In the genomic region with DNA sequence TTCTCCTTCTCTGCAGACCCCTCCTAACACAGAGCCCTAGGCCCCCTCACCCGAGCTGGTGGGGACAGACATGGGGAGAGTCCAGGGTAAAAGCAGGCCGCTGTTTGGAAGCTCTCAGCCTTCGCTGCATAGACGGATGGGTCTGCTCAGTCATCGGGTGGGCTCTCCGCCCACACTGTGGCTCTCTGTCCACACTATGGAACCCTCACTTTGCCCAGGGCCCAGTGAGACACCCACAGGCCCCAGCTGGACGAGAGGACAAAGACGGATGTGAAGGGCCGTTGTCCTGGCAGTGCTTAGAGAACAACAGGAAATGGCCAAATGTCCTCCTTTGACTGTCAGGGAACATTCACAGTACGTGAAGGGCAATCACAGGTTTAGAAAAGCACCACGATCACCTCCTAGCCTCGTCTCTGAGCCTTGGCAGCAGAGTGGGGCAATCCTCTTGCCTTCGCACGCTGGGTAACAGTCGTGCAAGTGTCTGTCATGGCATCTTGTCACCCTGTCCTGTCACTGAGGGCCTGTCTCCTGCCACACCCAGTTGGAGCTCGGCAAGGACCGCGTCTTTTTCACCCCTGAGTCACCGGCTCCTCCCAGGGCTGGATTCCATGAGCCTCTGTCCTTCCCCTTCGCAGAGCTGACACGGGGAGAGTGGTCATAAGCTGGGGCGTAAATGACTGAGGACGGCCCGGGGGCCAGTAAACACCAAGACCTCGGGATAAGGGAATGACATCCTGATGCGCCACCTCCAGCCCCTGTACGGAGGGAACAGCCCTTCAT, we compare ENCODE assay signal across 10 cellular contexts.
DNase-seq lines count a peak whose midpoint lies in the region; ATAC-seq, FAIRE-seq and TF ChIP-seq lines count a peak whose summit lies in the region.
"Had no signal": no experiment of that assay in that cellular context is flagged by ENCODE, and none has a peak within 500 bp of the region (broad histone marks: within the 10 kb centered on the region; RNA-seq: fewer than 3 reads in every experiment).

No MANE protein-coding gene starts in this region.

- H3K27ac ChIP-seq in mammary epithelial cell (ENCODE audit: insufficient read depth, low read depth, low read length) (no peak overlapping the region), lower lobe of right lung (peak overlapping the region; percentile 81)

- H3K36me3 ChIP-seq in mammary epithelial cell (ENCODE audit: insufficient read depth, low read length), result no peaks in the 10 kb centered on the region
- no peaks in the 10 kb centered on the region for H3K36me3 ChIP-seq in lower lobe of right lung

- H3K4me1 Mint-ChIP-seq in stimulated activated naive CD8-positive, alpha-beta T cell treated with anti-CD3 and anti-CD28 coated beads, Interleukin-15, amount 100 ng/mL, for 72 hours, result peaks cover 33% of the 10 kb centered on the region

- no peak overlapping the region for H3K4me2 ChIP-seq in mammary epithelial cell (ENCODE audit: insufficient read depth, low read depth, low read length)

- 89% methylated on average over 27 of the region's 27 CpGs for WGBS in mammary epithelial cell (ENCODE audit: low coverage, missing lambda C conversion rate)

- peak; percentile 48 for DNase-seq in stimulated activated naive CD8-positive, alpha-beta T cell treated with anti-CD3 and anti-CD28 coated beads, Interleukin-15, Interleukin-2, amounts not matched to agents 100 U/mL and 50 U/mL, for 24 hours
- DNase-seq in stimulated activated naive CD8-positive, alpha-beta T cell treated with anti-CD3 and anti-CD28 coated beads, Interleukin-15, amount 100 ng/mL, for 72 hours, result no peak
- DNase-seq in mammary epithelial cell (peak; percentile 6), lower lobe of right lung (peak; percentile 61), amygdala (lab: John Stamatoyannopoulos, UW) (no peak), GM12892 (ENCODE audit: insufficient read length) (no peak)
- DNase-seq: NCI-H2081 had no signal

- no peak for TF ChIP-seq POLR2A in GM12892 (IDR thresholded peaks at IDR 0.05; ENCODE audit: low read depth, low read length)

- TF ChIP-seq CTCF in mammary epithelial cell (conservative IDR thresholded peaks at IDR 0.05 in 1 of 2, IDR thresholded peaks at IDR 0.05 in 1 of 2; ENCODE audit: extremely low read depth in 1 of 2, insufficient read depth in 1 of 2, low read depth in 1 of 2, low read length in 2 of 2) (no peak), lower lobe of right lung (IDR thresholded peaks at IDR 0.05) (no peak)

- no peak overlapping the region for H3K4me3 ChIP-seq in mammary epithelial cell (replicated peaks in 1 of 3; ENCODE audit: insufficient read depth in 1 of 3, low read depth in 2 of 3, low read length in 3 of 3)
- no peak overlapping the region for H3K4me3 ChIP-seq in lower lobe of right lung

- in situ Hi-C loops in mammary epithelial cell (cut with MboI; ENCODE audit: low sequenced_read_pairs in 2 of 2), result no loop called here

- dilution Hi-C loops in mammary epithelial cell (cut with HindIII; ENCODE audit: low sequenced_read_pairs), result loop anchor here (10.0 kb wide), 1 partner anchor 49 kb away; no protein-coding TSS in a partner anchor

- H3K4me1 ChIP-seq in mammary epithelial cell (ENCODE audit: insufficient read depth, low read length) (peaks cover 14% of the 10 kb centered on the region), lower lobe of right lung (peaks cover 64% of the 10 kb centered on the region)

- H3K27me3 ChIP-seq in mammary epithelial cell (ENCODE audit: insufficient read depth, low read length) (no peaks in the 10 kb centered on the region), lower lobe of right lung (ENCODE audit: low read depth) (no peaks in the 10 kb centered on the region)

- H3K9me3 ChIP-seq in mammary epithelial cell (replicated peaks; ENCODE audit: insufficient read depth, low read length) (no peaks in the 10 kb centered on the region), lower lobe of right lung (no peaks in the 10 kb centered on the region)

- H3K9me3 Mint-ChIP-seq in stimulated activated naive CD8-positive, alpha-beta T cell treated with anti-CD3 and anti-CD28 coated beads, Interleukin-15, amount 100 ng/mL, for 72 hours, result no peaks in the 10 kb centered on the region
- H3K9me3 Mint-ChIP-seq: central memory CD8-positive, alpha-beta T cell had no signal

- H3K79me2 ChIP-seq in mammary epithelial cell (ENCODE audit: insufficient read depth, low read length), result no peaks in the 10 kb centered on the region

- FAIRE-seq in GM12892 (lab: Jason Lieb, UNC), result no peak

- H3K4me3 Mint-ChIP-seq in stimulated activated naive CD8-positive, alpha-beta T cell treated with anti-CD3 and anti-CD28 coated beads, Interleukin-15, amount 100 ng/mL, for 72 hours, result no peak overlapping the region

- H2AFZ ChIP-seq in mammary epithelial cell (ENCODE audit: low read depth, low read length), result no peak overlapping the region

- H4K20me1 ChIP-seq in mammary epithelial cell (ENCODE audit: insufficient read depth, low read length), result no peaks in the 10 kb centered on the region

- peak; percentile 41 for ATAC-seq in stimulated activated naive CD8-positive, alpha-beta T cell treated with anti-CD3 and anti-CD28 coated beads, Interleukin-15, Interleukin-2, amounts not matched to agents 100 U/mL and 50 U/mL, for 24 hours
- no peak for ATAC-seq in stimulated activated naive CD8-positive, alpha-beta T cell treated with anti-CD3 and anti-CD28 coated beads, Interleukin-15, amount 100 ng/mL, for 72 hours
- ATAC-seq in lower lobe of right lung (peak; percentile 9 to 61), HG03159 (IDR thresholded peaks at IDR 0.05; ENCODE audit: unreplicated experiment) (no peak)
- ATAC-seq in activated CD4-positive, CD25-positive, alpha-beta regulatory T cell treated with anti-CD3 and anti-CD28 coated beads, Interleukin-2, amount 50 U/mL, for 24 hours, result no peak

- H3K27ac Mint-ChIP-seq in stimulated activated naive CD8-positive, alpha-beta T cell treated with anti-CD3 and anti-CD28 coated beads, Interleukin-15, amount 100 ng/mL, for 72 hours, result peak overlapping the region in 1 of 2 donors; percentile 48

- CTCF ChIA-PET in mammary epithelial cell (lab: Charles Lee; ENCODE audit: low non-redundant PET), result no interaction called here

- H3K9ac ChIP-seq in mammary epithelial cell (ENCODE audit: insufficient read depth, low read length), result no peak overlapping the region

- intact Hi-C loops in mammary epithelial cell (cut with micrococcal nuclease), result no loop called here
- intact Hi-C loops in lower lobe of right lung (cut with DNase I), result loop anchor here (10.0 kb wide), 1 partner anchor 139 kb away; no protein-coding TSS in a partner anchor

- BruUV-seq in mammary epithelial cell (replicated peaks; lab: Mats Ljungman, UMichigan), result no TSS peak

- H3K27me3 Mint-ChIP-seq in stimulated activated naive CD8-positive, alpha-beta T cell treated with anti-CD3 and anti-CD28 coated beads, Interleukin-15, amount 100 ng/mL, for 72 hours, result no peaks in the 10 kb centered on the region
- H3K27me3 Mint-ChIP-seq: central memory CD8-positive, alpha-beta T cell had no signal

Comparison
In these comparisons a context has a peak if more than half of its experiments do, and no peak if none do; other contexts are left out.
1. ATAC-seq: peak in stimulated activated naive CD8-positive, alpha-beta T cell treated with anti-CD3 and anti-CD28 coated beads, Interleukin-15, Interleukin-2, amounts not matched to agents 100 U/mL and 50 U/mL, for 24 hours (single experiment) and lower lobe of right lung (2 of 2); none in stimulated activated naive CD8-positive, alpha-beta T cell treated with anti-CD3 and anti-CD28 coated beads, Interleukin-15, amount 100 ng/mL, for 72 hours (single experiment), activated CD4-positive, CD25-positive, alpha-beta regulatory T cell treated with anti-CD3 and anti-CD28 coated beads, Interleukin-2, amount 50 U/mL, for 24 hours (0 of 2) and HG03159 (single experiment).
2. DNase-seq: peak in stimulated activated naive CD8-positive, alpha-beta T cell treated with anti-CD3 and anti-CD28 coated beads, Interleukin-15, Interleukin-2, amounts not matched to agents 100 U/mL and 50 U/mL, for 24 hours (single experiment), mammary epithelial cell (single experiment) and lower lobe of right lung (single experiment); none in stimulated activated naive CD8-positive, alpha-beta T cell treated with anti-CD3 and anti-CD28 coated beads, Interleukin-15, amount 100 ng/mL, for 72 hours (0 of 2), amygdala (0 of 56) and GM12892 (single experiment).